Comparison of ENCODE assay signal across 14 cellular contexts in genomic region chr3:4410174-4410573, GRCh38. TPM values are rescaled to one million over a fixed set of nuclear protein-coding genes. Genes with fewer than 3 reads are reported as not detected.
A peak's percentile ranks its signal among the peaks of the same experiment; 100 is the strongest.
DNase-seq lines count a peak whose midpoint lies in the region; ATAC-seq and TF ChIP-seq lines count a peak whose summit lies in the region.
"Had no signal": no experiment of that assay in that cellular context is flagged by ENCODE, and none has a peak within 500 bp of the region (broad histone marks: within the 10 kb centered on the region; RNA-seq: fewer than 3 reads in every experiment).

No MANE protein-coding gene starts in this region.

- no peaks in the 10 kb centered on the region for H3K27me3 ChIP-seq in upper lobe of left lung
- H3K27me3 ChIP-seq: upper lobe of right lung had no signal

- no peak for TF ChIP-seq POLR2A in upper lobe of left lung (IDR thresholded peaks at IDR 0.05)

- CTCF ChIA-PET in activated CD8-positive, alpha-beta memory T cell treated with anti-CD3 and anti-CD28 coated beads, Interleukin-2, amount 10 ng/mL, durations not matched to agents 7 days and 5 days (lab: Charles Lee), result interaction anchor here (1.6 to 2.9 kb wide), 2 partner anchors 15 to 59 kb away, joined by 5 to 16 read pairs; no protein-coding TSS in a partner anchor

- peaks cover 58% of the 10 kb centered on the region for H3K4me1 Mint-ChIP-seq in activated CD8-positive, alpha-beta memory T cell treated with anti-CD3 and anti-CD28 coated beads, Interleukin-2, amount 10 ng/mL, durations not matched to agents 7 days and 5 days
- peaks cover 61% of the 10 kb centered on the region for H3K4me1 Mint-ChIP-seq in activated T-helper 2 cell treated with anti-CD3 and anti-CD28 coated beads, Interferon-gamma antibody, Interleukin-2, Interleukin-4, amounts not matched to agents 10 μg/mL and 5 μg/mL and 100 μg/mL, durations not matched to agents 14 hours and 24 hours and 36 hours (ENCODE audit: low read depth)

- H3K9me3 Mint-ChIP-seq in activated CD8-positive, alpha-beta memory T cell treated with anti-CD3 and anti-CD28 coated beads, Interleukin-2, amount 10 ng/mL, durations not matched to agents 7 days and 5 days (ENCODE audit: low read depth), result no peaks in the 10 kb centered on the region
- no peaks in the 10 kb centered on the region for H3K9me3 Mint-ChIP-seq in activated T-helper 2 cell treated with anti-CD3 and anti-CD28 coated beads, Interferon-gamma antibody, Interleukin-2, Interleukin-4, amounts not matched to agents 10 μg/mL and 5 μg/mL and 100 μg/mL, durations not matched to agents 14 hours and 24 hours and 36 hours
- H3K9me3 Mint-ChIP-seq: naive thymus-derived CD8-positive, alpha-beta T cell had no signal

- TF ChIP-seq CTCF in upper lobe of left lung (IDR thresholded peaks at IDR 0.05), result no peak

- H3K27ac ChIP-seq in upper lobe of left lung, result no peak overlapping the region
- H3K27ac ChIP-seq: upper lobe of right lung had no signal

- peak; percentile 66 for ATAC-seq in activated CD8-positive, alpha-beta memory T cell treated with anti-CD3 and anti-CD28 coated beads, Interleukin-2, amount 10 ng/mL, durations not matched to agents 7 days and 5 days
- ATAC-seq in HG03039 (IDR thresholded peaks at IDR 0.05; ENCODE audit: unreplicated experiment), result peak; percentile 36
- peak; percentile 53 for ATAC-seq in stimulated activated naive CD8-positive, alpha-beta T cell treated with anti-CD3 and anti-CD28 coated beads, Interleukin-15, Interleukin-2, amounts not matched to agents 100 U/mL and 50 U/mL, for 24 hours
- no peak for ATAC-seq in upper lobe of left lung (ENCODE audit: low FRiP score in 2 of 2)
- ATAC-seq: left cardiac atrium; naive thymus-derived CD8-positive, alpha-beta T cell; upper lobe of right lung had no signal

- H3K27ac Mint-ChIP-seq in activated CD8-positive, alpha-beta memory T cell treated with anti-CD3 and anti-CD28 coated beads, Interleukin-2, amount 10 ng/mL, durations not matched to agents 7 days and 5 days, result peak overlapping the region; percentile 95
- peak overlapping the region; percentile 90 for H3K27ac Mint-ChIP-seq in activated T-helper 2 cell treated with anti-CD3 and anti-CD28 coated beads, Interferon-gamma antibody, Interleukin-2, Interleukin-4, amounts not matched to agents 10 μg/mL and 5 μg/mL and 100 μg/mL, durations not matched to agents 14 hours and 24 hours and 36 hours

- no peaks in the 10 kb centered on the region for H3K9me3 ChIP-seq in upper lobe of left lung
- H3K9me3 ChIP-seq: upper lobe of right lung had no signal

- no peaks in the 10 kb centered on the region for H3K4me1 ChIP-seq in upper lobe of left lung
- H3K4me1 ChIP-seq: upper lobe of right lung had no signal

- H3K4me3 ChIP-seq in upper lobe of left lung, result no peak overlapping the region
- H3K4me3 ChIP-seq: upper lobe of right lung had no signal

- H3K36me3 ChIP-seq in upper lobe of left lung, result peaks cover 0 to 23% (median 2%) of the 10 kb centered on the region in 4 donors

- 22 to 27% methylated on average over 1 of the region's 1 CpG for WGBS in upper lobe of left lung, 2 donors

- intact Hi-C loops in activated T-helper 2 cell treated with anti-CD3 and anti-CD28 coated beads, Interferon-gamma antibody, Interleukin-2, Interleukin-4, amounts not matched to agents 10 μg/mL and 5 μg/mL and 100 μg/mL, durations not matched to agents 14 hours and 24 hours and 36 hours (cut with micrococcal nuclease), result loop anchor here (1.0 kb wide), 1 partner anchor 57 kb away; the partner anchor contains the start of gene SUMF1

- DNase-seq in activated CD8-positive, alpha-beta memory T cell treated with anti-CD3 and anti-CD28 coated beads, Interleukin-2, amount 10 ng/mL, durations not matched to agents 7 days and 5 days, result no peak
- no peak for DNase-seq in activated CD8-positive, alpha-beta memory T cell treated with anti-CD3 and anti-CD28 coated beads for 24 hours
- no peak for DNase-seq in activated T-helper 2 cell treated with anti-CD3 and anti-CD28 coated beads, Interferon-gamma antibody, Interleukin-2, Interleukin-4, amounts not matched to agents 10 μg/mL and 5 μg/mL and 100 μg/mL, durations not matched to agents 14 hours and 24 hours and 36 hours (ENCODE audit: low spot score)
- DNase-seq in stimulated activated naive CD8-positive, alpha-beta T cell treated with anti-CD3 and anti-CD28 coated beads, Interleukin-15, Interleukin-2, amounts not matched to agents 100 U/mL and 50 U/mL, for 24 hours, result no peak
- no peak for DNase-seq in upper lobe of left lung
- no peak for DNase-seq in SIG-M5 (lab: John Stamatoyannopoulos, UW)
- no peak for DNase-seq in stimulated activated CD4-positive, alpha-beta T cell treated with anti-CD3 and anti-CD28 coated beads, Interleukin-2, amount 100 ng/mL, for 24 hours
- DNase-seq: effector CD8-positive, alpha-beta T cell; glutamatergic neuron; left cardiac atrium; naive thymus-derived CD8-positive, alpha-beta T cell; SW 1271; upper lobe of right lung had no signal

- peak overlapping the region; percentile 58 for H3K4me3 Mint-ChIP-seq in activated CD8-positive, alpha-beta memory T cell treated with anti-CD3 and anti-CD28 coated beads, Interleukin-2, amount 10 ng/mL, durations not matched to agents 7 days and 5 days
- peak overlapping the region; percentile 63 for H3K4me3 Mint-ChIP-seq in activated T-helper 2 cell treated with anti-CD3 and anti-CD28 coated beads, Interferon-gamma antibody, Interleukin-2, Interleukin-4, amounts not matched to agents 10 μg/mL and 5 μg/mL and 100 μg/mL, durations not matched to agents 14 hours and 24 hours and 36 hours (ENCODE audit: low read depth)
- H3K4me3 Mint-ChIP-seq: naive thymus-derived CD8-positive, alpha-beta T cell had no signal

- TF ChIP-seq EP300 in upper lobe of left lung (IDR thresholded peaks at IDR 0.05), result no peak

- H3K36me3 Mint-ChIP-seq in activated CD8-positive, alpha-beta memory T cell treated with anti-CD3 and anti-CD28 coated beads, Interleukin-2, amount 10 ng/mL, durations not matched to agents 7 days and 5 days, result peaks cover 34% of the 10 kb centered on the region
- H3K36me3 Mint-ChIP-seq in activated T-helper 2 cell treated with anti-CD3 and anti-CD28 coated beads, Interferon-gamma antibody, Interleukin-2, Interleukin-4, amounts not matched to agents 10 μg/mL and 5 μg/mL and 100 μg/mL, durations not matched to agents 14 hours and 24 hours and 36 hours (ENCODE audit: low read depth), result peaks cover 39% of the 10 kb centered on the region

- H3K27me3 Mint-ChIP-seq in activated CD8-positive, alpha-beta memory T cell treated with anti-CD3 and anti-CD28 coated beads, Interleukin-2, amount 10 ng/mL, durations not matched to agents 7 days and 5 days, result no peaks in the 10 kb centered on the region
- H3K27me3 Mint-ChIP-seq in activated T-helper 2 cell treated with anti-CD3 and anti-CD28 coated beads, Interferon-gamma antibody, Interleukin-2, Interleukin-4, amounts not matched to agents 10 μg/mL and 5 μg/mL and 100 μg/mL, durations not matched to agents 14 hours and 24 hours and 36 hours (ENCODE audit: low read depth), result no peaks in the 10 kb centered on the region
- H3K27me3 Mint-ChIP-seq: naive thymus-derived CD8-positive, alpha-beta T cell had no signal

RNA-seq across cellular contexts. Expression of gene SUMF1, which starts 56.9 kb away (rescaled TPM):
- 10 to 100 TPM in 1 of 2 experiments, 1 to 10 TPM in 1; 9.1 to 12.7 TPM for total RNA-seq in activated CD8-positive, alpha-beta memory T cell treated with anti-CD3 and anti-CD28 coated beads, Interleukin-2, amount 10 ng/mL, durations not matched to agents 7 days and 5 days
- 6.9 and 7.7 TPM in 2 replicates for total RNA-seq in activated T-helper 2 cell treated with anti-CD3 and anti-CD28 coated beads, Interferon-gamma antibody, Interleukin-2, Interleukin-4, amounts not matched to agents 10 μg/mL and 5 μg/mL and 100 μg/mL, durations not matched to agents 14 hours and 24 hours and 36 hours
- total RNA-seq in upper lobe of left lung, result 10 to 100 TPM; 34.5 to 63.0 (median 54.0) TPM

Comparison
In these comparisons a context has a peak if more than half of its experiments do, and no peak if none do; other contexts are left out.
1. ATAC-seq: peak in activated CD8-positive, alpha-beta memory T cell treated with anti-CD3 and anti-CD28 coated beads, Interleukin-2, amount 10 ng/mL, durations not matched to agents 7 days and 5 days (single experiment), HG03039 (single experiment) and stimulated activated naive CD8-positive, alpha-beta T cell treated with anti-CD3 and anti-CD28 coated beads, Interleukin-15, Interleukin-2, amounts not matched to agents 100 U/mL and 50 U/mL, for 24 hours (single experiment); none in upper lobe of left lung (0 of 2).